ENCODE assay signal across 11 cellular contexts in the genomic region with DNA sequence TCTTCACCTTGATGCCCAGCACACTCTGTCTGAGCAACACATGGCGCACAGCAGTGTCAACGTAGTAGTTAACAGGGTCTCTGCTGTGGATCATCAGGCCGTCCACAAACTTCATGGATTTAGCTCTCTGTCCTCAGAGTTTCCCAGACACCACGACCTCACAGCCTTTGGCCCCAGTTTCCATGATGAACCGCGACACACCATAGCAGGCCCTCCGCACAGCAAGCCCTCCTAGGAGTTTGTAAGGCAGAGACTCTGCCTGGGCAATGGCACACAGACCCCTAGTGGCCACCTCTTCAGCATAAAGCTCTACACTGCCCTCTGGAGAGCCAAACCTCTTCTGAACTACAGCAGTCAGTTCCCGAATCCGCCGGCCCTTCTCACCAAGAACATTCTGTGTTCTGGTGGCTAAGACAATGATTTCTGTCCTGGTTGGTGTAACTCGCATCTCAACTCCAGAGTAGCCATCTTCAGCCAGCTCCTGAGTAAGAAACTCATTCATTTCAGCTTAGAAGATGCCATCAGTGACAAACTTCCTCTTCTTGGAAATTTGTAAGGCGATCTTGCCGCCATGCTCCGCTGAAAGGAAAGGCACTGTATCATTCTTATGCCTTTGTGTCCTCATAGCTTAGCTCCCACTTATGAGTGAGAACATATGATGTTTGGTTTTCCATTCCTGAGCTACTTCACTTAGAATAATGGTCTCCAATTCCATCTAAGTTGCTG. TPM values are rescaled to one million over a fixed set of nuclear protein-coding genes. Genes with fewer than 3 reads are reported as not detected.
DNase-seq lines count a peak whose midpoint lies in the region; ATAC-seq, FAIRE-seq and TF ChIP-seq lines count a peak whose summit lies in the region.
"Not testable (repeated sequence)": the region's sequence is repeated elsewhere in the genome, so short reads cannot be mapped to it uniquely, and the experiment has no call there.
"Had no signal": no experiment of that assay in that cellular context is flagged by ENCODE, and none has a peak within 500 bp of the region (broad histone marks: within the 10 kb centered on the region; RNA-seq: fewer than 3 reads in every experiment).

No MANE protein-coding gene starts in this region.

- peak; percentile 29 for TF ChIP-seq CTCF in AG09319 (IDR thresholded peaks at IDR 0.05; ENCODE audit: low read depth, low read length)
- TF ChIP-seq CTCF in GM12874 (IDR thresholded peaks at IDR 0.05; ENCODE audit: insufficient read depth, low read depth, low read length), result peak; percentile 67
- TF ChIP-seq CTCF in kidney (IDR thresholded peaks at IDR 0.05; ENCODE audit: borderline replicate concordance, extremely low read depth, insufficient read depth), result peak; percentile 30

- not testable (repeated sequence) for H3K18ac ChIP-seq in trophoblast cell (ENCODE audit: low read length)

- not testable (repeated sequence) for H3K27ac ChIP-seq in kidney (ENCODE audit: low read depth in 2 of 2, low read length in 2 of 2); trophoblast cell (ENCODE audit: low read depth, low read length)

- H3K4me1 ChIP-seq in NT2/D1 (ENCODE audit: insufficient read depth, insufficient read length); kidney (ENCODE audit: control insufficient read depth in 1 of 2, insufficient read depth in 1 of 2, low read depth in 1 of 2, low read length in 2 of 2); trophoblast cell (ENCODE audit: control insufficient read depth in 1 of 2, insufficient read depth in 2 of 2, low read length in 2 of 2): not testable (repeated sequence)

- not testable (repeated sequence) for H3K79me2 ChIP-seq in trophoblast cell (ENCODE audit: control insufficient read depth, insufficient read depth, low read length, poor library complexity)

- not testable (repeated sequence) for TF ChIP-seq POLR2A in erythroblast (IDR thresholded peaks at IDR 0.05; ENCODE audit: low read length)

- not testable (repeated sequence) for H2AFZ ChIP-seq in trophoblast cell (ENCODE audit: insufficient read depth, low read length, poor library complexity)

- H3K14ac ChIP-seq in trophoblast cell (ENCODE audit: low read length), result not testable (repeated sequence)

- H2BK12ac ChIP-seq in trophoblast cell (ENCODE audit: low read length), result not testable (repeated sequence)

- not testable (repeated sequence) for H2BK5ac ChIP-seq in trophoblast cell (ENCODE audit: low read depth, low read length, poor library complexity)

- POLR2A ChIA-PET in activated CD4-positive, alpha-beta T cell treated with anti-CD3 and anti-CD28 coated beads for 36 hours (lab: Charles Lee), result not testable (repeated sequence)

- H4K91ac ChIP-seq in trophoblast cell (ENCODE audit: low read depth, low read length), result not testable (repeated sequence)

- H4K8ac ChIP-seq in trophoblast cell (ENCODE audit: low read depth, low read length), result not testable (repeated sequence)

- not testable (repeated sequence) for H3K27me3 ChIP-seq in NT2/D1 (ENCODE audit: insufficient read depth, insufficient read length); trophoblast cell (ENCODE audit: insufficient read depth, low read length)

- FAIRE-seq in kidney (lab: Jason Lieb, UNC), result not testable (repeated sequence)

- ATAC-seq in activated CD4-positive, alpha-beta T cell treated with anti-CD3 and anti-CD28 coated beads for 36 hours, result not testable (repeated sequence)

- not testable (repeated sequence) for H2BK120ac ChIP-seq in trophoblast cell (ENCODE audit: insufficient read depth, low read length, poor library complexity)

- not testable (repeated sequence) for H3K4ac ChIP-seq in trophoblast cell (ENCODE audit: low read depth, low read length)

- intact Hi-C loops in activated CD4-positive, alpha-beta T cell treated with anti-CD3 and anti-CD28 coated beads for 36 hours (cut with DNase I, micrococcal nuclease), result loop anchor here in 1 of 2 experiments (2.0 kb wide), 1 partner anchor 62 kb away; no protein-coding TSS in a partner anchor
- intact Hi-C loops in kidney (cut with DNase I), result not testable (repeated sequence)

- not testable (repeated sequence) for H4K12ac ChIP-seq in trophoblast cell (ENCODE audit: low read depth, low read length)

- not testable (repeated sequence) for H2AK5ac ChIP-seq in trophoblast cell (ENCODE audit: low read length)

- not testable (repeated sequence) for H3K9me3 Mint-ChIP-seq in activated CD4-positive, alpha-beta T cell treated with anti-CD3 and anti-CD28 coated beads for 36 hours (ENCODE audit: low read depth)

- peaks cover 14% of the 10 kb centered on the region; the same call in 1 of the 2 replicates for H3K9me3 ChIP-seq in NT2/D1 (ENCODE audit: insufficient read depth, low read length)
- H3K9me3 ChIP-seq in kidney (ENCODE audit: control insufficient read depth in 1 of 2, low read length in 2 of 2); trophoblast cell (ENCODE audit: insufficient read depth, low read depth, low read length): not testable (repeated sequence)

- DNase-seq in AG09319 (ENCODE audit: extremely low read depth, low read depth); kidney: not testable (repeated sequence)
- peak; percentile 37 for DNase-seq in Jurkat, Clone E6-1 (ENCODE audit: low read depth, low spot score)
- DNase-seq in NT2/D1 (ENCODE audit: low read depth, low spot score) (peak; percentile 38), erythroblast (lab: John Stamatoyannopoulos, UW) (peak; percentile 26 to 31), trophoblast cell (peak; percentile 48 to 63)
- DNase-seq in activated CD4-positive, alpha-beta T cell treated with anti-CD3 and anti-CD28 coated beads for 36 hours, result peak; percentile 13

- H3K4me2 ChIP-seq in trophoblast cell (ENCODE audit: low read length), result not testable (repeated sequence)

- not testable (repeated sequence) for H3K27me3 Mint-ChIP-seq in activated CD4-positive, alpha-beta T cell treated with anti-CD3 and anti-CD28 coated beads for 36 hours

- H3K4me3 ChIP-seq in Jurkat, Clone E6-1 (ENCODE audit: low read length); NT2/D1 (ENCODE audit: insufficient read length, low read depth); kidney (ENCODE audit: low read length in 2 of 2); trophoblast cell (ENCODE audit: low read depth, low read length): not testable (repeated sequence)

- H3K4me3 Mint-ChIP-seq in activated CD4-positive, alpha-beta T cell treated with anti-CD3 and anti-CD28 coated beads for 36 hours, result not testable (repeated sequence)

- not testable (repeated sequence) for H3K36me3 ChIP-seq in NT2/D1 (ENCODE audit: insufficient read depth, insufficient read length, low read length); kidney (ENCODE audit: control insufficient read depth in 1 of 2, insufficient read depth in 2 of 2, low read length in 2 of 2); trophoblast cell (ENCODE audit: control insufficient read depth in 1 of 2, insufficient read depth in 2 of 2, low read length in 2 of 2)

- H3K4me1 Mint-ChIP-seq in activated CD4-positive, alpha-beta T cell treated with anti-CD3 and anti-CD28 coated beads for 36 hours, result not testable (repeated sequence)

- CTCF ChIA-PET in activated CD4-positive, alpha-beta T cell treated with anti-CD3 and anti-CD28 coated beads for 36 hours (lab: Charles Lee), result interaction anchor here (0.8 to 1.5 kb wide), 2 partner anchors 36 to 53 kb away, joined by 3 read pairs; no protein-coding TSS in a partner anchor

- H3K79me1 ChIP-seq in trophoblast cell (ENCODE audit: low read length), result not testable (repeated sequence)

- WGBS in trophoblast cell (ENCODE audit: extremely low coverage, insufficient coverage, insufficient read length), result no CpG with 5 or more reads among the region's 14 CpGs

- not testable (repeated sequence) for H3K36me3 Mint-ChIP-seq in activated CD4-positive, alpha-beta T cell treated with anti-CD3 and anti-CD28 coated beads for 36 hours (ENCODE audit: low read depth)

- H3K23ac ChIP-seq in trophoblast cell (ENCODE audit: low read length), result not testable (repeated sequence)

- H3K9ac ChIP-seq in NT2/D1 (ENCODE audit: insufficient read length, low read depth); kidney (ENCODE audit: low read length in 2 of 2); trophoblast cell (ENCODE audit: low read length): not testable (repeated sequence)

- not testable (repeated sequence) for H3K27ac Mint-ChIP-seq in activated CD4-positive, alpha-beta T cell treated with anti-CD3 and anti-CD28 coated beads for 36 hours

RNA-seq across cellular contexts. Expression of gene SSR1, which starts 26.2 kb away (rescaled TPM):
- 87.3 TPM for polyA plus RNA-seq in Jurkat, Clone E6-1 (2012; ENCODE audit: insufficient read depth, insufficient read length)
- 100 to 1,000 TPM; 129 to 165 TPM for total RNA-seq in activated CD4-positive, alpha-beta T cell treated with anti-CD3 and anti-CD28 coated beads for 36 hours
- 163 TPM for total RNA-seq in kidney
- polyA plus RNA-seq in kidney (ENCODE audit: insufficient read depth, low read depth, low replicate concordance), result 40.4 TPM
- 177 and 189 TPM in 2 replicates for polyA plus RNA-seq in trophoblast cell (2013)

RNA-seq across cellular contexts. Expression of gene CAGE1, which starts 50.4 kb away (rescaled TPM):
- not detected for polyA plus RNA-seq in Jurkat, Clone E6-1 (2012; ENCODE audit: insufficient read depth, insufficient read length)
- under 1 TPM; 0.07 to 0.09 TPM for total RNA-seq in activated CD4-positive, alpha-beta T cell treated with anti-CD3 and anti-CD28 coated beads for 36 hours
- not detected for total RNA-seq in kidney
- polyA plus RNA-seq in kidney (ENCODE audit: insufficient read depth, low read depth, low replicate concordance), result not detected
- 0.10 and 0.12 TPM in 2 replicates for polyA plus RNA-seq in trophoblast cell (2013)
- total RNA-seq: gastrocnemius medialis; mucosa of gallbladder; T-helper 2 cell treated with Interferon-gamma antibody and Interleukin-4, amounts not matched to agents 100 ng/mL and 5 ng/mL, for 36 hours had no signal

RNA-seq across cellular contexts. Expression of gene RIOK1, which starts 50.4 kb away (rescaled TPM):
- polyA plus RNA-seq in Jurkat, Clone E6-1 (2012; ENCODE audit: insufficient read depth, insufficient read length), result 55.6 TPM
- 10 to 100 TPM; 37.3 to 39.6 TPM for total RNA-seq in activated CD4-positive, alpha-beta T cell treated with anti-CD3 and anti-CD28 coated beads for 36 hours
- total RNA-seq in kidney, result 19.8 TPM
- 8.5 TPM for polyA plus RNA-seq in kidney (ENCODE audit: insufficient read depth, low read depth, low replicate concordance)
- polyA plus RNA-seq in trophoblast cell (2013), result 24.7 and 25.6 TPM in 2 replicates
